ENCODE assay signal across 7 cellular contexts in genomic region chr1:172529304-172529703, GRCh38.
"Had no signal": no experiment of that assay in that cellular context is flagged by ENCODE, and none has a peak within 500 bp of the region (broad histone marks: within the 10 kb centered on the region; RNA-seq: fewer than 3 reads in every experiment).

No MANE protein-coding gene starts in this region.

- H3K27ac ChIP-seq: GM23248 had no signal

- H3K9ac ChIP-seq: GM23248 had no signal

- H3K4me3 ChIP-seq: GM23248 had no signal

- DNase-seq: H9, HCEC 1CT, KG1 had no signal

- FAIRE-seq: H1, H54, HTR-8/SVneo had no signal
